ENCODE assay signal across 23 cellular contexts in the genomic region with DNA sequence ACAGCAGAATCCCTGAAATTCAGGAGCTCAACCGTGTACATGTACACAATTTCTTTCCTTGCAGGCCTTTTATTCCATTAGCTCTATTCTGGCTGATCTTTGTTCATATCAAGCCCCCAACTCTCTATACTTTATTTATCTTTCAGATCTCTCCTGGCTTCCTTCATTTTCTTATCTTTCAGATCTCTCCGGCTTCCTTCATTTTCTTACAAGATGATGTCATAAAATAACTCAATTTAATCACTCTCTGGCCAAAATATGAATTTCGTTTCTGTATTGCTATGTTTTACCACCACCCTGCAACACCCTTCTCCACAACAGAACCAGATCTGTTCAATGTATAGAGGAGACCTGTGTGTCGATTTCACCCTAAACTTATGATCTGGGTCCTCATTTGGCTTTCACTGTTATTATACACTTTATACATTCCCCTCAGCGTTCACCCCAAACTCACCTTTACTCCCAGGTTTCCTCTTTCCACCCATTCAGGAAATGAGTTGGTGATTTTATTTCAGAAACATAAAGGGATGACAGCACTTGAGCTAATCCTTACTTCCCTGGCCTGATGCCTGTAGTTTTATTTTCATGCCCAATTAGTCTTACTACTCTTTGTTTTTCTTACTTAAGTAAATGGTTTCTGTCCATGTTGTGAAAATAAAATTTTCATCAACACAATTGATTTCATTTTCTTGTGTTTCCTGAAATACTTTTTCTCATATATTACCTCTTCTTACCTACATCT.
DNase-seq lines count a peak whose midpoint lies in the region; ATAC-seq, FAIRE-seq and TF ChIP-seq lines count a peak whose summit lies in the region.
"Had no signal": no experiment of that assay in that cellular context is flagged by ENCODE, and none has a peak within 500 bp of the region (broad histone marks: within the 10 kb centered on the region; RNA-seq: fewer than 3 reads in every experiment).

No MANE protein-coding gene starts in this region.

- POLR2A ChIA-PET in HEK293 (lab: Yijun Ruan, JAX), result no interaction called here

- H3K36me3 ChIP-seq in HEK293 (ENCODE audit: control insufficient read depth in 2 of 2, insufficient read depth in 1 of 2, low read length in 2 of 2), result no peaks in the 10 kb centered on the region
- no peaks in the 10 kb centered on the region for H3K36me3 ChIP-seq in Karpas-422 (ENCODE audit: insufficient read depth, low read length)
- H3K36me3 ChIP-seq: cardiac muscle cell, tibial nerve, WERI-Rb-1 had no signal

- no peak overlapping the region for H3K27ac ChIP-seq in HEK293 (ENCODE audit: extremely low read depth, low read depth, low read length)
- no peak overlapping the region for H3K27ac ChIP-seq in Karpas-422 (ENCODE audit: low read length)
- H3K27ac ChIP-seq: cardiac muscle cell, PC-9, tibial nerve, WERI-Rb-1 had no signal

- H3K4me3 ChIP-seq in HEK293 (ENCODE audit: low read depth, low read length) (no peak overlapping the region), Karpas-422 (ENCODE audit: low read length) (no peak overlapping the region)
- H3K4me3 ChIP-seq: cardiac muscle cell, GM23338, PC-9, tibial nerve had no signal

- no peaks in the 10 kb centered on the region for H3K27me3 Mint-ChIP-seq in activated T-helper 2 cell treated with anti-CD3 and anti-CD28 coated beads, Interferon-gamma antibody, Interleukin-2, Interleukin-4, amounts not matched to agents 10 μg/mL and 5 μg/mL and 100 μg/mL, durations not matched to agents 14 hours and 24 hours and 36 hours (ENCODE audit: low read depth)
- H3K27me3 Mint-ChIP-seq: activated CD4-positive, alpha-beta T cell treated with anti-CD3 and anti-CD28 coated beads, Interleukin-2, amount 10 ng/mL, durations not matched to agents 24 days and 14 days; memory B cell had no signal

- no peaks in the 10 kb centered on the region for H4K20me1 ChIP-seq in Karpas-422 (ENCODE audit: insufficient read depth, low read depth, low read length)

- no peak overlapping the region for H2AFZ ChIP-seq in Karpas-422 (ENCODE audit: low read length)
- H2AFZ ChIP-seq: GM23338, PC-9 had no signal

- H3K27me3 ChIP-seq in Karpas-422 (ENCODE audit: low read length), result no peaks in the 10 kb centered on the region
- H3K27me3 ChIP-seq: cardiac muscle cell, tibial nerve had no signal

- no peak overlapping the region for H3K4me2 ChIP-seq in Karpas-422 (ENCODE audit: low read depth, low read length, poor library complexity, severe bottlenecking)
- H3K4me2 ChIP-seq: GM23338 had no signal

- ATAC-seq in GM19397 (IDR thresholded peaks at IDR 0.05; ENCODE audit: unreplicated experiment), result no peak
- ATAC-seq: GM23338 had no signal

- peak; percentile 10 for FAIRE-seq in RCC 7860 (lab: Jason Lieb, UNC)
- FAIRE-seq: G401.6 had no signal

- intact Hi-C loops in activated T-helper 2 cell treated with anti-CD3 and anti-CD28 coated beads, Interferon-gamma antibody, Interleukin-2, Interleukin-4, amounts not matched to agents 10 μg/mL and 5 μg/mL and 100 μg/mL, durations not matched to agents 14 hours and 24 hours and 36 hours (cut with micrococcal nuclease), result no loop called here

- H3K9me3 ChIP-seq in HEK293 (ENCODE audit: control insufficient read depth, insufficient read depth, low read depth, low read length) (no peaks in the 10 kb centered on the region), Karpas-422 (ENCODE audit: low read length) (peaks cover 22% of the 10 kb centered on the region)
- H3K9me3 ChIP-seq: tibial nerve had no signal

- no peak for TF ChIP-seq CTCF in HEK293 (tag by site-specific recombination; IDR thresholded peaks at IDR 0.05)

- CTCF ChIA-PET in HEK293 (lab: Yijun Ruan, JAX), result no interaction called here

- DNase-seq in COR-L47 (lab: John Stamatoyannopoulos, UW) (peak; percentile 9), RCC 7860 (ENCODE audit: low spot score) (no peak), iris pigment epithelial cell (ENCODE audit: low read depth) (peak; percentile 28), Karpas-422 (no peak), HuH-7.5 (ENCODE audit: low spot score) (no peak)
- DNase-seq in activated T-helper 2 cell treated with anti-CD3 and anti-CD28 coated beads, Interferon-gamma antibody, Interleukin-2, Interleukin-4, amounts not matched to agents 10 μg/mL and 5 μg/mL and 100 μg/mL, durations not matched to agents 14 hours and 24 hours and 36 hours (ENCODE audit: low spot score), result no peak
- DNase-seq: activated CD4-positive, alpha-beta T cell treated with anti-CD3 and anti-CD28 coated beads, Interleukin-2, amount 10 ng/mL, durations not matched to agents 24 days and 14 days; activated naive CD4-positive, alpha-beta T cell treated with Interleukin-2 at 50 U/mL for 16 hours; activated T-cell treated with anti-CD3 and anti-CD28 coated beads, Interleukin-2, amount 50 U/mL, for 48 hours; DMS 273 treated with DMSO at 0.1 percent for 48 hours; NCI-H1048; PC-9; SHP77; T-helper 9 cell; WERI-Rb-1 had no signal

- no peaks in the 10 kb centered on the region for H3K9me2 ChIP-seq in Karpas-422 (replicated peaks; ENCODE audit: insufficient read depth, low read length)

- no peaks in the 10 kb centered on the region for H3K4me1 Mint-ChIP-seq in activated T-helper 2 cell treated with anti-CD3 and anti-CD28 coated beads, Interferon-gamma antibody, Interleukin-2, Interleukin-4, amounts not matched to agents 10 μg/mL and 5 μg/mL and 100 μg/mL, durations not matched to agents 14 hours and 24 hours and 36 hours (ENCODE audit: low read depth)
- H3K4me1 Mint-ChIP-seq: activated CD4-positive, alpha-beta T cell treated with anti-CD3 and anti-CD28 coated beads, Interleukin-2, amount 10 ng/mL, durations not matched to agents 24 days and 14 days; CD14-positive monocyte; GM23338; memory B cell had no signal

- no peak overlapping the region for H3K27ac Mint-ChIP-seq in activated T-helper 2 cell treated with anti-CD3 and anti-CD28 coated beads, Interferon-gamma antibody, Interleukin-2, Interleukin-4, amounts not matched to agents 10 μg/mL and 5 μg/mL and 100 μg/mL, durations not matched to agents 14 hours and 24 hours and 36 hours
- H3K27ac Mint-ChIP-seq: activated CD4-positive, alpha-beta T cell treated with anti-CD3 and anti-CD28 coated beads, Interleukin-2, amount 10 ng/mL, durations not matched to agents 24 days and 14 days; CD14-positive monocyte; GM23338; memory B cell had no signal

- no peaks in the 10 kb centered on the region for H3K4me1 ChIP-seq in HEK293 (ENCODE audit: control insufficient read depth, insufficient read depth, low read length)
- H3K4me1 ChIP-seq in Karpas-422 (ENCODE audit: low read length), result no peaks in the 10 kb centered on the region

- H3K4me3 Mint-ChIP-seq in activated T-helper 2 cell treated with anti-CD3 and anti-CD28 coated beads, Interferon-gamma antibody, Interleukin-2, Interleukin-4, amounts not matched to agents 10 μg/mL and 5 μg/mL and 100 μg/mL, durations not matched to agents 14 hours and 24 hours and 36 hours (ENCODE audit: low read depth), result no peak overlapping the region
- H3K4me3 Mint-ChIP-seq: activated CD4-positive, alpha-beta T cell treated with anti-CD3 and anti-CD28 coated beads, Interleukin-2, amount 10 ng/mL, durations not matched to agents 24 days and 14 days; CD14-positive monocyte; GM23338; memory B cell had no signal

- H3K9me3 Mint-ChIP-seq in activated T-helper 2 cell treated with anti-CD3 and anti-CD28 coated beads, Interferon-gamma antibody, Interleukin-2, Interleukin-4, amounts not matched to agents 10 μg/mL and 5 μg/mL and 100 μg/mL, durations not matched to agents 14 hours and 24 hours and 36 hours, result peaks cover 13% of the 10 kb centered on the region
- H3K9me3 Mint-ChIP-seq: activated CD4-positive, alpha-beta T cell treated with anti-CD3 and anti-CD28 coated beads, Interleukin-2, amount 10 ng/mL, durations not matched to agents 24 days and 14 days had no signal

- H3K9ac ChIP-seq in Karpas-422 (ENCODE audit: low read length), result no peak overlapping the region

- H3K36me3 Mint-ChIP-seq in activated T-helper 2 cell treated with anti-CD3 and anti-CD28 coated beads, Interferon-gamma antibody, Interleukin-2, Interleukin-4, amounts not matched to agents 10 μg/mL and 5 μg/mL and 100 μg/mL, durations not matched to agents 14 hours and 24 hours and 36 hours (ENCODE audit: low read depth), result no peaks in the 10 kb centered on the region
- H3K36me3 Mint-ChIP-seq: CD14-positive monocyte, memory B cell had no signal

- no peaks in the 10 kb centered on the region for H3K79me2 ChIP-seq in Karpas-422 (ENCODE audit: low read length)

TF ChIP-seq in HEK293, 187 proteins besides CTCF, POLR2A, EP300 and RAD21 (continues in another document):
- no peak for TF ChIP-seq ZNF501 (tag by site-specific recombination; IDR thresholded peaks at IDR 0.05)
- no peak for TF ChIP-seq HOXD13 (CRISPR knock-in tag; IDR thresholded peaks at IDR 0.05; ENCODE audit: borderline replicate concordance)
- TF ChIP-seq TCF7L2 (IDR thresholded peaks at IDR 0.05; ENCODE audit: borderline replicate concordance, low read depth, low read length), result 0 out of 2 replicates have a peak, but pooled peaks have one; percentile 10
- TF ChIP-seq, protein P1, sequence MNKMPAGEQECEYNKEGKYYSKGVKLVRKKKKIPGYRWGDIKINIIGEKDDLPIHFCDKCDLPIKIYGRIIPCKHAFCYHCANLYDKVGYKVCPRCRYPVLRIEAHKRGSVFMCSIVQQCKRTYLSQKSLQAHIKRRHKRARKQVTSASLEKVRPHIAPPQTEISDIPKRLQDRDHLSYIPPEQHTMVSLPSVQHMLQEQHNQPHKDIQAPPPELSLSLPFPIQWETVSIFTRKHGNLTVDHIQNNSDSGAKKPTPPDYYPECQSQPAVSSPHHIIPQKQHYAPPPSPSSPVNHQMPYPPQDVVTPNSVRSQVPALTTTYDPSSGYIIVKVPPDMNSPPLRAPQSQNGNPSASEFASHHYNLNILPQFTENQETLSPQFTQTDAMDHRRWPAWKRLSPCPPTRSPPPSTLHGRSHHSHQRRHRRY (tag by site-specific recombination; IDR thresholded peaks at IDR 0.05), result no peak
- no peak for TF ChIP-seq ZNF76 (tag by site-specific recombination; IDR thresholded peaks at IDR 0.05; ENCODE audit: borderline replicate concordance, low read depth)
- TF ChIP-seq, protein P2, sequence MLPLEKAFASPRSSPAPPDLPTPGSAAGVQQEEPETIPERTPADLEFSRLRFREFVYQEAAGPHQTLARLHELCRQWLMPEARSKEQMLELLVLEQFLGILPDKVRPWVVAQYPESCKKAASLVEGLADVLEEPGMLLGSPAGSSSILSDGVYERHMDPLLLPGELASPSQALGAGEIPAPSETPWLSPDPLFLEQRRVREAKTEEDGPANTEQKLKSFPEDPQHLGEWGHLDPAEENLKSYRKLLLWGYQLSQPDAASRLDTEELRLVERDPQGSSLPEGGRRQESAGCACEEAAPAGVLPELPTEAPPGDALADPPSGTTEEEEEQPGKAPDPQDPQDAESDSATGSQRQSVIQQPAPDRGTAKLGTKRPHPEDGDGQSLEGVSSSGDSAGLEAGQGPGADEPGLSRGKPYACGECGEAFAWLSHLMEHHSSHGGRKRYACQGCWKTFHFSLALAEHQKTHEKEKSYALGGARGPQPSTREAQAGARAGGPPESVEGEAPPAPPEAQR (tag by site-specific recombination; IDR thresholded peaks at IDR 0.05), result no peak
- TF ChIP-seq ZNF112 (tag by site-specific recombination; IDR thresholded peaks at IDR 0.05), result no peak

Comparison
In these comparisons a context has a peak if more than half of its experiments do, and no peak if none do; other contexts are left out.
1. DNase-seq: peak in COR-L47 (single experiment) and iris pigment epithelial cell (single experiment); none in RCC 7860 (single experiment), Karpas-422 (single experiment), HuH-7.5 (single experiment) and activated T-helper 2 cell treated with anti-CD3 and anti-CD28 coated beads, Interferon-gamma antibody, Interleukin-2, Interleukin-4, amounts not matched to agents 10 μg/mL and 5 μg/mL and 100 μg/mL, durations not matched to agents 14 hours and 24 hours and 36 hours (single experiment).